In genomic region chr19:5803752-5804515, GRCh38 we compare ENCODE assay signal across 8 cellular contexts. TPM values are rescaled to one million over a fixed set of nuclear protein-coding genes. Genes with fewer than 3 reads are reported as not detected.
DNase-seq lines count a peak whose midpoint lies in the region; ATAC-seq, FAIRE-seq and TF ChIP-seq lines count a peak whose summit lies in the region.

No MANE protein-coding gene starts in this region.

- peak; percentile 78 to 92 for TF ChIP-seq RAD21 in A549 (conservative IDR thresholded peaks at IDR 0.05 in 1 of 2, IDR thresholded peaks at IDR 0.05 in 1 of 2)

- FAIRE-seq in A549 (lab: Jason Lieb, UNC), result no peak

- peak overlapping the region in 1 of 2 donors; percentile 35 for H3K9ac ChIP-seq in duodenal mucosa (ENCODE audit: low read depth in 1 of 2, low read length in 2 of 2)

- CTCF ChIA-PET in A549 (lab: Yijun Ruan, JAX), result interaction anchor here (0.6 to 3.0 kb wide), 60 partner anchors 9 to 754 kb away, joined by 3 to 74 read pairs (median 4); partner anchors contain the start of genes CAPS, DUS3L, NDUFA11 and PRR22

- no peaks in the 10 kb centered on the region for H3K36me3 ChIP-seq in duodenal mucosa (ENCODE audit: control insufficient read depth in 1 of 2, insufficient read depth in 2 of 2, low read length in 2 of 2)

- peak overlapping the region; percentile 51 to 84; a peak in 5 of 6 replicates for H3K27ac ChIP-seq in A549
- no peak overlapping the region for H3K27ac ChIP-seq in duodenal mucosa (ENCODE audit: low read depth, low read length)

- H3K4me1 ChIP-seq in A549 (peaks cover 17% of the 10 kb centered on the region; the same call in 2 of the 3 replicates), duodenal mucosa (ENCODE audit: control insufficient read depth in 1 of 2, insufficient read depth in 2 of 2, low read length in 2 of 2) (peaks cover 26 to 32% of the 10 kb centered on the region in 2 donors)

- no peak for TF ChIP-seq EP300 in A549 (IDR thresholded peaks at IDR 0.05)

- DNase-seq in A549 (ENCODE audit: low read depth in 1 of 2, low spot score in 1 of 2), result peak; percentile 83 to 87
- DNase-seq in HK-2 (ENCODE audit: unreplicated experiment), result peak; percentile 97
- peak; percentile 88 for DNase-seq in NCI-H774 (lab: John Stamatoyannopoulos, UW)
- DNase-seq in activated CD4-positive, alpha-beta T cell treated with anti-CD3 and anti-CD28 coated beads, Interleukin-2, amount 50 U/mL, for 4 hours, result peak; percentile 88 to 89
- DNase-seq in medulla oblongata (ENCODE audit: extremely low spot score), result peak; percentile 64
- DNase-seq in stimulated activated CD8-positive, alpha-beta memory T cell treated with anti-CD3 and anti-CD28 coated beads, Interleukin-15, amount 100 ng/mL, for 24 hours (ENCODE audit: low read depth), result peak; percentile 85

- TF ChIP-seq POLR2A in A549 (IDR thresholded peaks at IDR 0.05; ENCODE audit: low read length), result no peak

- H3K4me2 ChIP-seq in A549, result peak overlapping the region; percentile 87

- TF ChIP-seq CTCF in A549 (IDR thresholded peaks at IDR 0.05), result peak; percentile 91

- 6% methylated on average over 14 of the region's 54 CpGs for WGBS in A549 (ENCODE audit: missing lambda C conversion rate)

- no peaks in the 10 kb centered on the region for H3K27me3 ChIP-seq in duodenal mucosa (ENCODE audit: control insufficient read depth in 1 of 2, insufficient read depth in 2 of 2, low read length in 2 of 2)

- H3K9me3 ChIP-seq in A549, result no peaks in the 10 kb centered on the region
- no peaks in the 10 kb centered on the region for H3K9me3 ChIP-seq in duodenal mucosa (ENCODE audit: control insufficient read depth in 1 of 2, low read length in 2 of 2)

- POLR2A ChIA-PET in A549 (lab: Yijun Ruan, JAX), result interaction anchor here (1.1 to 1.6 kb wide), 4 partner anchors 24 to 100 kb away, joined by 4 to 22 read pairs (median 6); partner anchors contain the start of genes CATSPERD, LONP1 and NDUFA11

- H3K4me3 ChIP-seq in A549 (peak overlapping the region; percentile 43; the same call in 2 of the 3 replicates), duodenal mucosa (ENCODE audit: low read depth in 1 of 2, low read length in 2 of 2) (peak overlapping the region; percentile 61 to 69)

- ATAC-seq in A549 (peak; percentile 85 to 96), GM18873 (IDR thresholded peaks at IDR 0.05; ENCODE audit: low FRiP score, unreplicated experiment) (peak; percentile 60)

TF ChIP-seq in A549, 52 proteins besides CTCF, POLR2A, EP300 and RAD21:
- TF ChIP-seq RFX5 (IDR thresholded peaks at IDR 0.05) (no peak), NPAS2 (CRISPR knock-in tag; IDR thresholded peaks at IDR 0.05; ENCODE audit: borderline replicate concordance) (no peak), POLR2AphosphoS2 (conservative IDR thresholded peaks at IDR 0.05; ENCODE audit: low read length) (no peak), BHLHE40 (IDR thresholded peaks at IDR 0.05; ENCODE audit: low read depth, low read length) (no peak), CEBPB (IDR thresholded peaks at IDR 0.05) (no peak), MYC (IDR thresholded peaks at IDR 0.05; ENCODE audit: borderline replicate concordance, low read length) (no peak), CHD4 (IDR thresholded peaks at IDR 0.05; ENCODE audit: borderline replicate concordance) (no peak), SREBF2 (IDR thresholded peaks at IDR 0.05) (no peak), EHF (CRISPR knock-in tag; IDR thresholded peaks at IDR 0.05) (no peak), FOSB (CRISPR knock-in tag; IDR thresholded peaks at IDR 0.05) (no peak), JUN (IDR thresholded peaks at IDR 0.05) (peak in 1 of 2 experiments; percentile 17; a peak in 1 of 5 replicates), FOSL2 (IDR thresholded peaks at IDR 0.05) (no peak), FOSL2 (CRISPR knock-in tag; IDR thresholded peaks at IDR 0.05) (no peak), HOXB5 (CRISPR knock-in tag; IDR thresholded peaks at IDR 0.05) (no peak), BCL3 (IDR thresholded peaks at IDR 0.05) (no peak), HEYL (CRISPR knock-in tag; IDR thresholded peaks at IDR 0.05) (no peak), PBX3 (IDR thresholded peaks at IDR 0.05) (no peak), HOXB13 (CRISPR knock-in tag; IDR thresholded peaks at IDR 0.05; ENCODE audit: low read depth) (0 out of 2 replicates have a peak, but pooled peaks have one; percentile 53), FOXS1 (CRISPR knock-in tag; IDR thresholded peaks at IDR 0.05) (no peak), SMC3 (IDR thresholded peaks at IDR 0.05) (peak; percentile 89), TFCP2L1 (CRISPR knock-in tag; IDR thresholded peaks at IDR 0.05) (no peak), RARB (CRISPR knock-in tag; IDR thresholded peaks at IDR 0.05) (no peak)
- TF ChIP-seq, protein P1, sequence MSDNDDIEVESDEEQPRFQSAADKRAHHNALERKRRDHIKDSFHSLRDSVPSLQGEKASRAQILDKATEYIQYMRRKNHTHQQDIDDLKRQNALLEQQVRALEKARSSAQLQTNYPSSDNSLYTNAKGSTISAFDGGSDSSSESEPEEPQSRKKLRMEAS (IDR thresholded peaks at IDR 0.05), result peak; percentile 87
- TF ChIP-seq, protein P2, sequence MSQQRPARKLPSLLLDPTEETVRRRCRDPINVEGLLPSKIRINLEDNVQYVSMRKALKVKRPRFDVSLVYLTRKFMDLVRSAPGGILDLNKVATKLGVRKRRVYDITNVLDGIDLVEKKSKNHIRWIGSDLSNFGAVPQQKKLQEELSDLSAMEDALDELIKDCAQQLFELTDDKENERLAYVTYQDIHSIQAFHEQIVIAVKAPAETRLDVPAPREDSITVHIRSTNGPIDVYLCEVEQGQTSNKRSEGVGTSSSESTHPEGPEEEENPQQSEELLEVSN (IDR thresholded peaks at IDR 0.05; ENCODE audit: borderline replicate concordance, low read depth), result peak; percentile 86

RNA-seq across cellular contexts. Expression of gene NRTN, which starts 0.9 kb away (rescaled TPM):
- polyA plus RNA-seq in A549 (2011; rRNA removed), result 0.32 and 0.38 TPM in 2 replicates
- polyA plus RNA-seq in A549 (2012; cell fraction: cytosol; rRNA removed), result 0.86 and 1.1 TPM in 2 replicates
- polyA plus RNA-seq in A549 (2012; cell fraction: nucleus; rRNA removed), result 0.67 and 0.88 TPM in 2 replicates
- 0.45 to 0.61 TPM (median 0.50 TPM) in 3 replicates for polyA plus RNA-seq in A549 (2017; fragmentation: RNase III; extraction: RNeasy Plus Mini Kit Qiagen cat#74134 plus additional on column Dnase treatment)
- 0.24 and 0.33 TPM in 2 replicates for polyA minus RNA-seq in A549 (2011; rRNA and poly(A)+ RNA removed)

RNA-seq across cellular contexts. Expression of gene DUS3L, which starts 13.0 kb away (rescaled TPM):
- polyA plus RNA-seq in A549 (2011; rRNA removed) (15.5 and 16.3 TPM in 2 replicates), A549 (2017; fragmentation: RNase III; extraction: RNeasy Plus Mini Kit Qiagen cat#74134 plus additional on column Dnase treatment) (26.9 to 29.4 TPM (median 27.9 TPM) in 3 replicates)
- polyA plus RNA-seq in A549 (2012; cell fraction: cytosol; rRNA removed), result 53.3 and 66.5 TPM in 2 replicates
- 222 and 288 TPM in 2 replicates for polyA plus RNA-seq in A549 (2012; cell fraction: nucleus; rRNA removed)
- 10.9 and 20.9 TPM in 2 replicates for polyA minus RNA-seq in A549 (2011; rRNA and poly(A)+ RNA removed)

RNA-seq across cellular contexts. Expression of gene PRR22, which starts 19.4 kb away (rescaled TPM):
- polyA plus RNA-seq in A549 (2011; rRNA removed) (0.46 and 0.65 TPM in 2 replicates), A549 (2017; fragmentation: RNase III; extraction: RNeasy Plus Mini Kit Qiagen cat#74134 plus additional on column Dnase treatment) (2.0 to 2.3 TPM (median 2.2 TPM) in 3 replicates)
- polyA plus RNA-seq in A549 (2012; cell fraction: cytosol; rRNA removed), result 2.4 and 3.6 TPM in 2 replicates
- 27.6 and 34.7 TPM in 2 replicates for polyA plus RNA-seq in A549 (2012; cell fraction: nucleus; rRNA removed)
- 0.25 and 0.29 TPM in 2 replicates for polyA minus RNA-seq in A549 (2011; rRNA and poly(A)+ RNA removed)

RNA-seq across cellular contexts. Expression of gene FUT6, which starts 35.6 kb away (rescaled TPM):
- polyA plus RNA-seq in A549 (2011; rRNA removed) (0.12 TPM in 1 of 2 replicates, not detected in the other), A549 (2017; fragmentation: RNase III; extraction: RNeasy Plus Mini Kit Qiagen cat#74134 plus additional on column Dnase treatment) (not detected in 3 replicates)
- 0.03 and 0.05 TPM in 2 replicates for polyA plus RNA-seq in A549 (2012; cell fraction: cytosol; rRNA removed)
- polyA plus RNA-seq in A549 (2012; cell fraction: nucleus; rRNA removed), result not detected in 2 replicates
- polyA minus RNA-seq in A549 (2011; rRNA and poly(A)+ RNA removed), result not detected in 2 replicates

RNA-seq across cellular contexts. Expression of gene FUT3, which starts 47.3 kb away (rescaled TPM):
- polyA plus RNA-seq in A549 (2011; rRNA removed) (0.09 and 0.20 TPM in 2 replicates), A549 (2017; fragmentation: RNase III; extraction: RNeasy Plus Mini Kit Qiagen cat#74134 plus additional on column Dnase treatment) (0.09 TPM in 1 of 3 replicates, not detected in the others)
- polyA plus RNA-seq in A549 (2012; cell fraction: cytosol; rRNA removed), result 0.03 and 0.04 TPM in 2 replicates
- polyA plus RNA-seq in A549 (2012; cell fraction: nucleus; rRNA removed), result 0.20 and 0.59 TPM in 2 replicates
- polyA minus RNA-seq in A549 (2011; rRNA and poly(A)+ RNA removed), result not detected in 2 replicates
